8 cellular contexts compared by ENCODE assay signal in the genomic region with DNA sequence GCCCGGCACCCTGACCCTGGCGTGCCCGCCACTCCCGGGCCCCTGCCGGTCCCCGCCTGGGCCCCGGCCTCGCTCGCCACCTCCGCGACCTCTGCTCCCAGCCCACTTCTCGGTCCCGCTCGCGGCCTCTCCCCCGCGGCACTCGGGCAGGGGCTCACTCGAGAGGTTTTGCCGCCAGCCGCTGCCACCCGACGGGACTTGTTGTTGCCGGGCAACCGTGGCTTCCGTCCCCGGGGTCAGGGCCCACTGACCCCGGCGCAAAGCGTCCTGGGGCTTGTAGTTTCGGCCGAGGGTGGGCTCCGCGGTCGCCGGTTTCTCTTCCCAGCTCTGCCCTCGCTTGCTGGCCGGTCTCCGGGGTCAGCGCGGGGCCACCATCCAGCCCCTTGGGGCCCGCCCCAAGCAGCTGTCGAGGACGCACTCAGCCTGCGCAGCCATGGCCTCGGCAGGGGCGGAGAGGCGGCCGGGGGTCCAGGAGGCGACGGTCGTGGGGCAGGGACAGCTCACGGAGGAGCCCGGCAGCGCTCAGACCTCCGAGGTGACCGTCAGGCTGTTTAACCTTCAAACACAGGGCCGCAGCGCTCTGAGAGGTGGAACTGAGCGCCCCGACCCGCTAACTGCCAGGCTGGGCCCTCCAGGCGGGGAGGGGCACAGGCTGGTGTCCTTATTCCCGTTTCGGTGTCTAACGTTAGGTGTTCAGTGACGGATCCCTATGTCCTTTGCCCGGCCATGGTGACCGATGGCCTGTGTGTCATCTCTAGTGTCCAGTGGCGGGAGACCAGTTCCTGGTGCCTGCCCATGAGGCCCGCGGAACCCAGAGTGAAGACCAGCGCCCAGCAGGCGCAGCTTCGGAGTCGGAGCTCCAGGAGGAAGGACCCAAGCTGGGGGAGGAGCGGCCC. TPM values are rescaled to one million over a fixed set of nuclear protein-coding genes. Genes with fewer than 3 reads are reported as not detected.
DNase-seq lines count a peak whose midpoint lies in the region; ATAC-seq and TF ChIP-seq lines count a peak whose summit lies in the region.

C16orf86 (plus strand) TSS at position 277 of the 896 bp plus-strand sequence; CDS start at position 434, 157 bp downstream.
ENKD1 (minus strand) TSS at position 213 of the 896 bp plus-strand sequence. CDS start 308 bp downstream, outside the sequence.

- peak; percentile 42 for ATAC-seq in GM21737 (IDR thresholded peaks at IDR 0.05; ENCODE audit: unreplicated experiment)

- H3K4me3 Mint-ChIP-seq in T-helper 2 cell treated with Interferon-gamma antibody and Interleukin-4, amounts not matched to agents 5 μg/mL and 100 μg/mL, for 36 hours: peak within 1 kb of the TSS; percentile 86

- peak; percentile 13 to 37 for TF ChIP-seq POLR2A in uterus (IDR thresholded peaks at IDR 0.05)

- intact Hi-C loops in uterus (cut with DNase I; ENCODE audit: low total_unique reads): no loop called here

- H3K4me3 ChIP-seq in MG63 (peak within 1 kb of the TSS; percentile 59), uterus (peak within 1 kb of the TSS; percentile 86 to 91)

- no peaks in the 10 kb centered on the region for H3K27me3 Mint-ChIP-seq in T-helper 2 cell treated with Interferon-gamma antibody and Interleukin-4, amounts not matched to agents 5 μg/mL and 100 μg/mL, for 36 hours (ENCODE audit: low read depth)

- peaks cover under 1 to 4% of the 10 kb centered on the region in 2 donors for H3K4me1 ChIP-seq in uterus

- no peaks in the 10 kb centered on the region for H3K36me3 Mint-ChIP-seq in T-helper 2 cell treated with Interferon-gamma antibody and Interleukin-4, amounts not matched to agents 5 μg/mL and 100 μg/mL, for 36 hours (ENCODE audit: low read depth)

- no peak for TF ChIP-seq CTCF in uterus (IDR thresholded peaks at IDR 0.05)

- H3K27me3 ChIP-seq in MG63 (no peaks in the 10 kb centered on the region), uterus (no peaks in the 10 kb centered on the region)

- H3K4me1 Mint-ChIP-seq in T-helper 2 cell treated with Interferon-gamma antibody and Interleukin-4, amounts not matched to agents 5 μg/mL and 100 μg/mL, for 36 hours (ENCODE audit: low read depth): peaks cover 7% of the 10 kb centered on the region

- DNase-seq in DMS153 (lab: John Stamatoyannopoulos, UW): peak; percentile 65
- DNase-seq in MG63: peak; percentile 66
- peak; percentile 73 for DNase-seq in T-helper 2 cell treated with Interferon-gamma antibody and Interleukin-4, amounts not matched to agents 5 μg/mL and 100 μg/mL, for 36 hours (ENCODE audit: low spot score)
- DNase-seq in anterior cingulate cortex (lab: John Stamatoyannopoulos, UW): peak in 55 of 58 donors; percentile 14 to 83 (median 69)
- peak; percentile 94 for DNase-seq in hepatic stellate cell (ENCODE audit: low spot score)
- DNase-seq in renal cortical epithelial cell (ENCODE audit: low read depth): peak; percentile 46
- DNase-seq in uterus: peak; percentile 84 to 85

- H3K27ac ChIP-seq in uterus: peak within 1 kb of the TSS; percentile 85 to 89

- H3K36me3 ChIP-seq in MG63: no peaks in the 10 kb centered on the region
- H3K36me3 ChIP-seq in uterus: no peaks in the 10 kb centered on the region

- H3K9me3 Mint-ChIP-seq in T-helper 2 cell treated with Interferon-gamma antibody and Interleukin-4, amounts not matched to agents 5 μg/mL and 100 μg/mL, for 36 hours: no peaks in the 10 kb centered on the region

- H3K9me3 ChIP-seq in MG63 (no peaks in the 10 kb centered on the region), uterus (no peaks in the 10 kb centered on the region)

- H3K27ac Mint-ChIP-seq in T-helper 2 cell treated with Interferon-gamma antibody and Interleukin-4, amounts not matched to agents 5 μg/mL and 100 μg/mL, for 36 hours: peak within 1 kb of the TSS; percentile 80

RNA-seq across cellular contexts. Expression of gene C16orf86, which starts in this region (rescaled TPM):
- total RNA-seq in MG63 (2014; rRNA removed; shearing (Covaris generic); ENCODE audit: low replicate concordance): not detected in 2 replicates
- total RNA-seq in renal cortical epithelial cell (4.6 and 11.1 TPM in 2 replicates), uterus (1 to 10 TPM in 3 of 4 donors, not detected in 1; 5.3 to 8.6 (median 6.9) TPM)

RNA-seq across cellular contexts. Expression of gene ENKD1, which starts in this region (rescaled TPM):
- 8.8 and 15.7 TPM in 2 replicates for total RNA-seq in MG63 (2014; rRNA removed; shearing (Covaris generic); ENCODE audit: low replicate concordance)
- total RNA-seq in renal cortical epithelial cell (14.6 and 22.8 TPM in 2 replicates), uterus (10 to 100 TPM in 3 of 4 donors, 1 to 10 TPM in 1; 4.1 to 22.4 (median 13.7) TPM)

Comparison
In these comparisons a context has a peak if more than half of its experiments do, and no peak if none do; other contexts are left out.
1. Peak in every context shown above with its lines: DNase-seq, ATAC-seq, H3K4me3 ChIP-seq and H3K27ac ChIP-seq.